18 cellular contexts compared by ENCODE assay signal in the genomic region with DNA sequence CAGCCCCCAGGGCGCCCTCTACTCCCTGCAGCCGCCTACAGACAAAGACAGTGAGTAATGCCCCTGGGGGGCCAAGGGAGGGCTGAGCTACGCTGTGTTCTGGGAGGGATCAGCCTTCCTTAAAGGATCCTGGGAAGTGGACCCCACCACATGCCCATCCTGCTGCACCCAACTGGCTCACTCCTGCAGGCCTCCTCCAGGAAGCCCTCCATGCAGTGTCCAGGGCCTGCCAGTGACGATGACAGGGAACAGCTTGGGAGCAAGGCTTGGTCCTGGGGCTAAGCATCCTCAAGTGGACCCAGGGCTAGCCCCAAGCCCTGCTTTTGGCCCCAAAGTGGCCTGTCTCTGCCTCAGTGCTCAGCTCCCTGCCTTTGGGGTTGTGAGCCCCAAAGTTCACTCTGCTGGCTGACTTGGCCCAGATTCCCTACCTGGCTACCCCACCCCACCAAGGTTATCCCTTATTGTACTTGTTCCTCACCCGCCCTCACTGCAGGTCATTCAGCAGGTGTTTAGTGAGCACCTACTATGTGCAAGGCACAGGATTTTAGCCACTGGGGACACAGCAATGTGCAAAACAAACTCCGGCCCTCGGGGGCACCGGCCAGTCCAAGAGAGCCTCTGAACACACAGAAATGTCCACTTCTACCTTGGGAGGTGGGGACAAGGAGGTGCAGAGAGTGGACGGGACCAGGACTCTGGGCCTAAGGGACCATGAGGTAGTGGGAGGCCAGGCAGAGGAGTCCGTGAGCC.
"Had no signal": no experiment of that assay in that cellular context is flagged by ENCODE, and none has a peak within 500 bp of the region (broad histone marks: within the 10 kb centered on the region; RNA-seq: fewer than 3 reads in every experiment).

No MANE protein-coding gene starts in this region.

- H3K4me3 ChIP-seq: coronary artery, heart left ventricle, left lung, sigmoid colon, skin epidermis, uterus had no signal

- H3K36me3 ChIP-seq: heart left ventricle, left lung, sigmoid colon, uterus had no signal

- H3K27ac Mint-ChIP-seq: nephron had no signal

- H3K4me1 ChIP-seq: left lung, sigmoid colon, uterus had no signal

- H3K4me3 Mint-ChIP-seq: naive B cell, nephron had no signal

- H3K9me3 Mint-ChIP-seq: nephron had no signal

- DNase-seq: effector CD4-positive, alpha-beta T cell; hypothalamus; left lung; mesendoderm; naive B cell; stimulated activated CD4-positive, alpha-beta T cell treated with anti-CD3 and anti-CD28 coated beads, Interleukin-12 subunit alpha, Interleukin-12 subunit beta, amount 100 ng/mL, for 4 hours; stimulated activated naive CD4-positive, alpha-beta T cell treated with Interleukin-2 at 50 U/mL for 16 hours; trophoblast cell; uterus had no signal

- FAIRE-seq: endometrium, frontal cortex, islet of Langerhans had no signal

- H3K27me3 ChIP-seq: uterus had no signal

- H3K9me3 ChIP-seq: heart left ventricle, left lung, sigmoid colon, uterus had no signal

- H3K27ac ChIP-seq: coronary artery, heart left ventricle, left lung, sigmoid colon, skin epidermis, uterus had no signal

- H3K4me1 Mint-ChIP-seq: nephron had no signal

- ATAC-seq: esophagus mucosa, heart left ventricle, left lung had no signal

- H3K36me3 Mint-ChIP-seq: naive B cell had no signal
